ENCODE assay signal across 15 cellular contexts in the genomic region with DNA sequence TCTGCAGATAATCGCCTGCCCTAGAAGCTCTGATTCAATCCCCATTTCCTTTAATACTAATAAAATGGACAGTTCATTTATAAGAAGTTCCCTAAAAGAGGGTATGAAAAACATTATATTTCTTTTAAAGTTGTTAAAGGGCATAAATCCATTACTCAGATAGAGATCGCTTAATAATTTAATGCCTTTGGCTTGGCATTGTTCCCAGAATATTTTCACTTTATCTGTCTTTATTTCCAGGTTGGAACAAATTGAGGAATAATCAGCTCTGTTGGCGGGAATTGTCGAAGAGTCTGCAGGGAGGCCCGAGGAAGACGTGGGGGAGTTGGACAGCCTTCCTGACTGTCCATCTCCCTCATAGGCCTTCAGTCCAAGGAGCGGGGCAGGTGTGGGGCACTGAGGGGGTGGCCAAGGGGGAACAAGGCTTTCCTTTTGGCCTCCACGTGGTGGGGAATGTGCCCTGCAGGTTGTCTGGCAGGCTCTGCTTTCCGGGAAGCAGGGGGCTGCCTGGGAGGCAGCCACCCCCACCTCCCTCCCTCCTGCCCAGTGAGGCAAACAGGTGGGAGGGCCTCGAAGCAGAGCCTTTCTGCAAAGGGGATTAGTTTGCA.
DNase-seq lines count a peak whose midpoint lies in the region; ATAC-seq and TF ChIP-seq lines count a peak whose summit lies in the region.
"Had no signal": no experiment of that assay in that cellular context is flagged by ENCODE, and none has a peak within 500 bp of the region (broad histone marks: within the 10 kb centered on the region; RNA-seq: fewer than 3 reads in every experiment).

No MANE protein-coding gene starts in this region.

- ATAC-seq in SK-N-SH treated with all-trans-retinoic acid at 6 μM for 48 hours (peak; percentile 36; the same call in 1 of the 3 replicates), HG03432 (IDR thresholded peaks at IDR 0.05; ENCODE audit: unreplicated experiment) (no peak)
- ATAC-seq: activated CD4-positive, alpha-beta T cell treated with anti-CD3 and anti-CD28 coated beads for 36 hours; activated T-cell treated with anti-CD3 and anti-CD28 coated beads, Interleukin-2, amount 50 U/mL, for 4 hours; gastroesophageal sphincter; stimulated activated naive CD8-positive, alpha-beta T cell treated with anti-CD3 and anti-CD28 coated beads, Interleukin-15, Interleukin-2, amounts not matched to agents 100 U/mL and 50 U/mL, for 24 hours had no signal

- peaks cover 61% of the 10 kb centered on the region for H3K27me3 Mint-ChIP-seq in mesothelial cell of epicardium (ENCODE audit: low read depth)

- no peak for TF ChIP-seq CTCF in mesothelial cell of epicardium (IDR thresholded peaks at IDR 0.05; ENCODE audit: unreplicated experiment)

- H3K36me3 Mint-ChIP-seq in mesothelial cell of epicardium = no peaks in the 10 kb centered on the region
- H3K36me3 Mint-ChIP-seq: immature natural killer cell had no signal

- DNase-seq in DMS 273 (lab: John Stamatoyannopoulos, UW; ENCODE audit: unreplicated experiment) (peak; percentile 51), DMS 273 treated with DMSO at 0.1 percent for 48 hours (lab: John Stamatoyannopoulos, UW) (no peak), DMS79 (lab: John Stamatoyannopoulos, UW) (peak; percentile 42), mesothelial cell of epicardium (ENCODE audit: low spot score in 2 of 2, unreplicated experiment in 2 of 2) (peak in 1 of 2 experiments; percentile 61), NCI-H146 treated with DMSO at 0.1 percent for 48 hours (lab: John Stamatoyannopoulos, UW; ENCODE audit: unreplicated experiment) (no peak), A172 (ENCODE audit: low spot score) (no peak)
- DNase-seq: activated CD4-positive, alpha-beta T cell treated with anti-CD3 and anti-CD28 coated beads for 36 hours; activated T-cell treated with anti-CD3 and anti-CD28 coated beads, Interleukin-2, amount 50 U/mL, for 4 hours; CD4-positive, alpha-beta T cell; immature natural killer cell; occipital lobe; stimulated activated naive CD8-positive, alpha-beta T cell treated with anti-CD3 and anti-CD28 coated beads, Interleukin-15, Interleukin-2, amounts not matched to agents 100 U/mL and 50 U/mL, for 24 hours had no signal

- H3K4me1 Mint-ChIP-seq in mesothelial cell of epicardium = peaks cover 26% of the 10 kb centered on the region

- H3K27ac Mint-ChIP-seq in mesothelial cell of epicardium = peak overlapping the region; percentile 15
- H3K27ac Mint-ChIP-seq: activated CD4-positive, alpha-beta T cell treated with anti-CD3 and anti-CD28 coated beads for 36 hours; CD4-positive, alpha-beta T cell; immature natural killer cell had no signal

- no peaks in the 10 kb centered on the region for H3K9me3 Mint-ChIP-seq in mesothelial cell of epicardium
- H3K9me3 Mint-ChIP-seq: activated T-cell treated with anti-CD3 and anti-CD28 coated beads, Interleukin-2, amount 50 U/mL, for 4 hours; CD4-positive, alpha-beta T cell had no signal

- H3K4me3 Mint-ChIP-seq in mesothelial cell of epicardium = no peak overlapping the region
- H3K4me3 Mint-ChIP-seq: activated CD4-positive, alpha-beta T cell treated with anti-CD3 and anti-CD28 coated beads for 36 hours; activated T-cell treated with anti-CD3 and anti-CD28 coated beads, Interleukin-2, amount 50 U/mL, for 4 hours; CD4-positive, alpha-beta T cell; immature natural killer cell had no signal

TF ChIP-seq in SK-N-SH treated with all-trans-retinoic acid at 6 μM for 48 hours, 23 proteins besides CTCF, POLR2A, EP300 and RAD21:
- TF ChIP-seq ISL1 (CRISPR knock-in tag; IDR thresholded peaks at IDR 0.05) = peak; percentile 77
- TF ChIP-seq, protein P1, sequence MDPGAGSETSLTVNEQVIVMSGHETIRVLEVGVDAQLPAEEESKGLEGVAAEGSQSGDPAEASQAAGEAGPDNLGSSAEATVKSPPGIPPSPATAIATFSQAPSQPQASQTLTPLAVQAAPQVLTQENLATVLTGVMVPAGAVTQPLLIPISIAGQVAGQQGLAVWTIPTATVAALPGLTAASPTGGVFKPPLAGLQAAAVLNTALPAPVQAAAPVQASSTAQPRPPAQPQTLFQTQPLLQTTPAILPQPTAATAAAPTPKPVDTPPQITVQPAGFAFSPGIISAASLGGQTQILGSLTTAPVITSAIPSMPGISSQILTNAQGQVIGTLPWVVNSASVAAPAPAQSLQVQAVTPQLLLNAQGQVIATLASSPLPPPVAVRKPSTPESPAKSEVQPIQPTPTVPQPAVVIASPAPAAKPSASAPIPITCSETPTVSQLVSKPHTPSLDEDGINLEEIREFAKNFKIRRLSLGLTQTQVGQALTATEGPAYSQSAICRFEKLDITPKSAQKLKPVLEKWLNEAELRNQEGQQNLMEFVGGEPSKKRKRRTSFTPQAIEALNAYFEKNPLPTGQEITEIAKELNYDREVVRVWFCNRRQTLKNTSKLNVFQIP (CRISPR knock-in tag; IDR thresholded peaks at IDR 0.05; ENCODE audit: borderline replicate concordance, low read depth) = no peak
TF ChIP-seq in SK-N-SH treated with all-trans-retinoic acid at 6 μM for 48 hours: peak in this region for 1.

Comparison
In these comparisons a context has a peak if more than half of its experiments do, and no peak if none do; other contexts are left out.
1. DNase-seq: peak in DMS 273 (single experiment) and DMS79 (single experiment); none in DMS 273 treated with DMSO at 0.1 percent for 48 hours (single experiment), NCI-H146 treated with DMSO at 0.1 percent for 48 hours (single experiment) and A172 (single experiment).